ENCODE assay signal across 11 cellular contexts in genomic region chr12:118358607-118359540, GRCh38. TPM values are rescaled to one million over a fixed set of nuclear protein-coding genes. Genes with fewer than 3 reads are reported as not detected.
DNase-seq lines count a peak whose midpoint lies in the region; ATAC-seq, FAIRE-seq and TF ChIP-seq lines count a peak whose summit lies in the region.
"Had no signal": no experiment of that assay in that cellular context is flagged by ENCODE, and none has a peak within 500 bp of the region (broad histone marks: within the 10 kb centered on the region; RNA-seq: fewer than 3 reads in every experiment).

No MANE protein-coding gene starts in this region.

- WGBS in right cardiac atrium = 56% methylated on average over 8 of the region's 8 CpGs
- 62% methylated on average over 8 of the region's 8 CpGs for WGBS in urinary bladder
- WGBS in esophagus squamous epithelium, 2 donors = 54 to 59% methylated on average over 8 of the region's 8 CpGs

- H3K36me3 ChIP-seq in SK-N-MC (ENCODE audit: insufficient read depth, low read length) = no peaks in the 10 kb centered on the region
- no peaks in the 10 kb centered on the region for H3K36me3 ChIP-seq in urinary bladder (ENCODE audit: insufficient read depth)
- H3K36me3 ChIP-seq in esophagus squamous epithelium = peaks cover 0 to 5% (median 0%) of the 10 kb centered on the region in 3 donors

- DNase-seq in right cardiac atrium (no peak), cardiac septum (ENCODE audit: low spot score) (no peak), SK-N-MC (ENCODE audit: low read depth, low spot score) (peak; percentile 50), frontal cortex (ENCODE audit: low spot score in 2 of 2) (no peak), esophagus squamous epithelium (lab: John Stamatoyannopoulos, UW) (no peak), superior temporal gyrus (ENCODE audit: extremely low spot score) (no peak)
- DNase-seq: COR-L47, H7, NCI-H345 had no signal

- ATAC-seq in right cardiac atrium (no peak), HG03571 (IDR thresholded peaks at IDR 0.05; ENCODE audit: unreplicated experiment) (no peak)

- intact Hi-C loops in right cardiac atrium (cut with DNase I) = no loop called here
- intact Hi-C loops in cardiac septum (cut with DNase I) = no loop called here
- intact Hi-C loops in esophagus squamous epithelium (cut with DNase I) = no loop called here

- no peak overlapping the region for H3K27ac ChIP-seq in right cardiac atrium (ENCODE audit: low read length)
- H3K27ac ChIP-seq in SK-N-MC = no peak overlapping the region
- peak overlapping the region; percentile 18 for H3K27ac ChIP-seq in urinary bladder (ENCODE audit: low read depth)
- peak overlapping the region in 2 of 4 donors; percentile 28 to 39 for H3K27ac ChIP-seq in esophagus squamous epithelium

- H3K27me3 ChIP-seq in right cardiac atrium (ENCODE audit: control insufficient read depth, insufficient read depth) = no peaks in the 10 kb centered on the region
- no peaks in the 10 kb centered on the region for H3K27me3 ChIP-seq in esophagus squamous epithelium

- H3K4me1 ChIP-seq in right cardiac atrium (ENCODE audit: control insufficient read depth, insufficient read depth, low read length) (peaks cover 3% of the 10 kb centered on the region), urinary bladder (ENCODE audit: insufficient read depth) (no peaks in the 10 kb centered on the region), esophagus squamous epithelium (peaks cover 6 to 34% (median 6%) of the 10 kb centered on the region in 3 donors)

- H3K9me3 ChIP-seq in right cardiac atrium (ENCODE audit: control insufficient read depth, low read length) (no peaks in the 10 kb centered on the region), SK-N-MC (ENCODE audit: low read depth, low read length) (no peaks in the 10 kb centered on the region), esophagus squamous epithelium (no peaks in the 10 kb centered on the region)

- peak; percentile 30 for FAIRE-seq in frontal cortex (lab: Jason Lieb, UNC)

- peak overlapping the region; percentile 15 for H3K4me3 ChIP-seq in right cardiac atrium (ENCODE audit: low read length)
- H3K4me3 ChIP-seq in SK-N-MC = peak overlapping the region; percentile 52; the same call in 1 of the 2 replicates
- no peak overlapping the region for H3K4me3 ChIP-seq in urinary bladder (ENCODE audit: low read depth, low read length)
- peak overlapping the region in 2 of 4 donors; percentile 8 to 12 for H3K4me3 ChIP-seq in esophagus squamous epithelium

- TF ChIP-seq CTCF in esophagus squamous epithelium (IDR thresholded peaks at IDR 0.05) = no peak

- H3K9ac ChIP-seq in SK-N-MC (ENCODE audit: insufficient read length) = peak overlapping the region; percentile 22

- TF ChIP-seq POLR2A in esophagus squamous epithelium (IDR thresholded peaks at IDR 0.05) = no peak

RNA-seq across cellular contexts. Expression of gene TAOK3, which starts 13.8 kb away (rescaled TPM):
- total RNA-seq in right cardiac atrium = 10 to 100 TPM; 18.9 to 29.1 (median 25.1) TPM
- polyA plus RNA-seq in right cardiac atrium = 16.9 TPM
- total RNA-seq in cardiac septum = 21.7 TPM
- 61.1 TPM for total RNA-seq in frontal cortex
- total RNA-seq in urinary bladder = 33.6 TPM
- polyA plus RNA-seq in urinary bladder = 19.8 TPM
- 10 to 100 TPM; 13.7 to 27.7 (median 21.1) TPM for total RNA-seq in esophagus squamous epithelium

RNA-seq across cellular contexts. Expression of gene SUDS3, which starts 17.5 kb away (rescaled TPM):
- 10 to 100 TPM; 18.9 to 24.0 (median 21.1) TPM for total RNA-seq in right cardiac atrium
- 9.5 TPM for polyA plus RNA-seq in right cardiac atrium
- total RNA-seq in cardiac septum = 25.4 TPM
- 63.6 TPM for total RNA-seq in frontal cortex
- total RNA-seq in urinary bladder = 49.4 TPM
- 19.0 TPM for polyA plus RNA-seq in urinary bladder
- 10 to 100 TPM; 43.3 to 55.0 (median 44.8) TPM for total RNA-seq in esophagus squamous epithelium
